ENCODE assay signal across 5 cellular contexts in genomic region chr3:148435534-148435933, GRCh38.
"Had no signal": no experiment of that assay in that cellular context is flagged by ENCODE, and none has a peak within 500 bp of the region (broad histone marks: within the 10 kb centered on the region; RNA-seq: fewer than 3 reads in every experiment).

No MANE protein-coding gene starts in this region.

- FAIRE-seq: HTR-8/SVneo, K562 had no signal

- DNase-seq: KBM-7, KG1 had no signal

- ATAC-seq: K562 had no signal

- H3K27ac ChIP-seq: HL-60 had no signal

- H3K4me3 ChIP-seq: K562 had no signal
